In the genomic region with DNA sequence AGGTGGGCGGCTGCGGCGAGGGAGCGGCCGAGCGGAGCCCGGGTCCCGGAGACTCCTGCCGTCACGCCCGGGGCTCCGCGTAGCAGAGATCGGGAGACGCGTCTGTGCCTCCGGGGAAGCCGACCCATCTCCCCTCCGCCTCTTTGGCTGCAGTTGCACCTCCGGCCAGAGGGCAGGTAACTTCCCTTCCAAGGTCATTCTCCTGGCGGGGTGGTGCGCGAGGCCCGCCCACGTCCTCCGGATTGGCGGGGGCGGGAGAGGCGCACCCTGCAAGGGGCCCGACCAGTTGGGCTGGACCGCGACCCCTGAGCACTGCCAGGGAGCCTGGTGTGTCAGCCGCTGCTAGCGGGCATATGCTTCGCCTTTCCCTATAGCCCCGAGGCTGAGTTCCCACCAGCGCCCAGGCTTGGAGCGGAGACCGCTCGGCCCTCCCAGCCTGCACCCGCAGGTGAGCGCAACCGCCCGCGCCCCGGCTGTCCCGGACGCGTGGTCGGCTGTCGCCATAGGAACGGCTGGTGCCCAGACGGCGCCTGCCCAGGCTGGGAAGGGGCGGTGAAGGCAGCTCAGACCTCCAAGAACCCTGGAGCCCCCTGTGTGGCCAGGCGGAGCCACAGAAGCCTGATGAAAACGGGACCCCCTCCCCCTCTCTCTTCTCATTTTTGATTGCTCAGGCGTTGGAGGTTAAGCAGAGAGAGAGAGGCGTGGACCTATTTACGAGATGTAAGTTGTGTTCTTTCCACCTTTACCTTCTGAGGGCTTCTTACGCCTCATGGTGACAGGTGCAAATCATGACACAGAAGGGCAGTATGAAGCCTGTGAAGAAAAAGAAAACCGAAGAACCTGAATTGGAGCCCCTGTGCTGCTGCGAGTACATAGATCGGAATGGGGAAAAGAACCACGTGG, we compare ENCODE assay signal across 8 cellular contexts. TPM values are rescaled to one million over a fixed set of nuclear protein-coding genes. Genes with fewer than 3 reads are reported as not detected.
DNase-seq lines count a peak whose midpoint lies in the region; ATAC-seq and TF ChIP-seq lines count a peak whose summit lies in the region.

No MANE protein-coding gene starts in this region.

- H2AFZ ChIP-seq in neural progenitor cell (replicated peaks): peak overlapping the region; percentile 86

- peaks cover 5 to 17% (median 12%) of the 10 kb centered on the region in 4 donors for H3K4me1 ChIP-seq in esophagus muscularis mucosa
- H3K4me1 ChIP-seq in neural progenitor cell: peaks cover 13% of the 10 kb centered on the region
- H3K4me1 ChIP-seq in uterus: no peaks in the 10 kb centered on the region

- peaks cover 8% of the 10 kb centered on the region for H3K4me1 Mint-ChIP-seq in neural progenitor cell

- H4K20me1 ChIP-seq in neural progenitor cell (ENCODE audit: low read depth): no peaks in the 10 kb centered on the region

- H3K9me3 ChIP-seq in esophagus muscularis mucosa (no peaks in the 10 kb centered on the region), neural progenitor cell (ENCODE audit: low read depth) (no peaks in the 10 kb centered on the region), uterus (no peaks in the 10 kb centered on the region)

- TF ChIP-seq EP300 in esophagus muscularis mucosa (IDR thresholded peaks at IDR 0.05): no peak

- H3K79me2 ChIP-seq in neural progenitor cell (ENCODE audit: low read depth): no peaks in the 10 kb centered on the region

- WGBS in esophagus muscularis mucosa: 19% methylated on average over 8 of the region's 65 CpGs

- H3K27me3 Mint-ChIP-seq in neural progenitor cell (ENCODE audit: insufficient read depth, low read depth): peaks cover 17% of the 10 kb centered on the region

- peak; percentile 45 for ATAC-seq in HG02884 (IDR thresholded peaks at IDR 0.05; ENCODE audit: unreplicated experiment)

- no peaks in the 10 kb centered on the region for H3K27me3 ChIP-seq in esophagus muscularis mucosa
- peaks cover 57% of the 10 kb centered on the region for H3K27me3 ChIP-seq in neural progenitor cell
- no peaks in the 10 kb centered on the region for H3K27me3 ChIP-seq in uterus

- H3K9me3 Mint-ChIP-seq in neural progenitor cell: no peaks in the 10 kb centered on the region

- peak overlapping the region; percentile 99 for H3K4me2 ChIP-seq in neural progenitor cell

- TF ChIP-seq POLR2A in esophagus muscularis mucosa (IDR thresholded peaks at IDR 0.05; ENCODE audit: low read depth) (no peak), uterus (IDR thresholded peaks at IDR 0.05) (no peak)

- intact Hi-C loops in esophagus muscularis mucosa (cut with DNase I) (no loop called here), uterus (cut with DNase I; ENCODE audit: low total_unique reads) (no loop called here)

- H3K27ac Mint-ChIP-seq in neural progenitor cell: no peak overlapping the region

- H3K27ac ChIP-seq in esophagus muscularis mucosa (replicated peaks in 1 of 4) (peak overlapping the region; percentile 53 to 81 (median 67)), neural progenitor cell (no peak overlapping the region), uterus (peak overlapping the region in 1 of 2 donors; percentile 18)

- H3K4me3 ChIP-seq in esophagus muscularis mucosa (peak overlapping the region; percentile 65 to 86 (median 83)), neural progenitor cell (peak overlapping the region; percentile 65), uterus (peak overlapping the region; percentile 52 to 60)

- H3F3A ChIP-seq in neural progenitor cell (ENCODE audit: low read depth): peaks cover 17% of the 10 kb centered on the region

- peak overlapping the region; percentile 77 for H3K4me3 Mint-ChIP-seq in neural progenitor cell

- peaks cover 3% of the 10 kb centered on the region for H3K36me3 Mint-ChIP-seq in neural progenitor cell

- DNase-seq in NOMO-1 treated with dmso at 0.1 percent for 144 hours (lab: John Stamatoyannopoulos, UW; ENCODE audit: unreplicated experiment) (peak; percentile 23), NOMO-1 treated with DMSO at 0.1 percent for 48 hours (lab: John Stamatoyannopoulos, UW; ENCODE audit: unreplicated experiment) (no peak), NCI-H2196 (lab: John Stamatoyannopoulos, UW; ENCODE audit: unreplicated experiment) (peak; percentile 74), esophagus muscularis mucosa (ENCODE audit: extremely low spot score) (no peak), neural progenitor cell (ENCODE audit: low spot score) (peak; percentile 79), uterus (no peak)
- DNase-seq in activated CD8-positive, alpha-beta memory T cell treated with anti-CD3 and anti-CD28 coated beads, Interleukin-2, amount 50 U/mL, for 4 hours: peak; percentile 39

- no peak for TF ChIP-seq CTCF in esophagus muscularis mucosa (IDR thresholded peaks at IDR 0.05)
- no peak for TF ChIP-seq CTCF in neural progenitor cell (IDR thresholded peaks at IDR 0.05)
- TF ChIP-seq CTCF in uterus (IDR thresholded peaks at IDR 0.05): no peak

- H3K36me3 ChIP-seq in esophagus muscularis mucosa: no peaks in the 10 kb centered on the region
- H3K36me3 ChIP-seq in neural progenitor cell: no peaks in the 10 kb centered on the region
- no peaks in the 10 kb centered on the region for H3K36me3 ChIP-seq in uterus

- H3K9ac ChIP-seq in neural progenitor cell: no peak overlapping the region

RNA-seq across cellular contexts. Expression of a gene that starts 0.5 kb away (rescaled TPM):
- 1 to 10 TPM; 2.0 to 5.2 (median 2.3) TPM for total RNA-seq in esophagus muscularis mucosa
- 1.7 and 2.4 TPM in 2 replicates for total RNA-seq in neural progenitor cell (ENCODE audit: low replicate concordance)
- total RNA-seq in uterus: 10 to 100 TPM in 1 of 4 donors, 1 to 10 TPM in 2, under 1 TPM in 1; 0.29 to 10.8 (median 4.9) TPM

Comparison
In these comparisons a context has a peak if more than half of its experiments do, and no peak if none do; other contexts are left out.
1. DNase-seq: peak in NOMO-1 treated with dmso at 0.1 percent for 144 hours (single experiment), NCI-H2196 (single experiment), activated CD8-positive, alpha-beta memory T cell treated with anti-CD3 and anti-CD28 coated beads, Interleukin-2, amount 50 U/mL, for 4 hours (single experiment) and neural progenitor cell (single experiment); none in NOMO-1 treated with DMSO at 0.1 percent for 48 hours (single experiment), esophagus muscularis mucosa (single experiment) and uterus (0 of 2).
2. Peak in every context shown above with its lines, with median percentiles within 50 percentile points of each other: H3K4me3 ChIP-seq.